In genomic region chr4:113772319-113772718, GRCh38 we compare ENCODE assay signal across 18 cellular contexts.
"Had no signal": no experiment of that assay in that cellular context is flagged by ENCODE, and none has a peak within 500 bp of the region (broad histone marks: within the 10 kb centered on the region; RNA-seq: fewer than 3 reads in every experiment).

No MANE protein-coding gene starts in this region.

- H3K27ac ChIP-seq: dorsolateral prefrontal cortex, gastroesophageal sphincter, neutrophil, sigmoid colon, skin epidermis, thoracic aorta, transverse colon, uterus had no signal

- H3K9me3 Mint-ChIP-seq: nephron progenitor cell had no signal

- H3K27me3 ChIP-seq: dorsolateral prefrontal cortex, gastroesophageal sphincter, sigmoid colon, transverse colon, uterus had no signal

- H3K4me1 Mint-ChIP-seq: nephron progenitor cell had no signal

- H3K4me3 Mint-ChIP-seq: nephron progenitor cell had no signal

- H3K4me1 ChIP-seq: gastroesophageal sphincter, sigmoid colon, transverse colon, uterus had no signal

- H3K36me3 ChIP-seq: gastroesophageal sphincter, neutrophil, sigmoid colon, thoracic aorta, transverse colon, uterus had no signal

- ATAC-seq: gastroesophageal sphincter; left cardiac atrium; naive thymus-derived CD4-positive, alpha-beta T cell had no signal

- H3K9me3 ChIP-seq: gastroesophageal sphincter, neutrophil, sigmoid colon, thoracic aorta, transverse colon, uterus had no signal

- H3K4me3 ChIP-seq: dorsolateral prefrontal cortex, gastroesophageal sphincter, sigmoid colon, skin epidermis, thoracic aorta, transverse colon, uterus had no signal

- H3K27me3 Mint-ChIP-seq: naive thymus-derived CD4-positive, alpha-beta T cell; stimulated activated naive CD8-positive, alpha-beta T cell treated with anti-CD3 and anti-CD28 coated beads, Interleukin-15, Interleukin-2, amounts not matched to agents 100 ng/mL and 50 ng/mL, for 24 hours had no signal

- DNase-seq: caudate nucleus; cortex of kidney; dorsolateral prefrontal cortex; effector CD8-positive, alpha-beta T cell; glutamatergic neuron; left cardiac atrium; mammary epithelial cell; naive thymus-derived CD4-positive, alpha-beta T cell; nephron progenitor cell; sigmoid colon; stimulated activated CD4-positive, alpha-beta T cell treated with anti-CD3 and anti-CD28 coated beads, Interleukin-12 subunit alpha, Interleukin-12 subunit beta, amount 100 ng/mL, for 4 hours; transverse colon; uterus had no signal
